ENCODE assay signal across 8 cellular contexts in genomic region chr4:189940178-189941004, GRCh38. TPM values are rescaled to one million over a fixed set of nuclear protein-coding genes. Genes with fewer than 3 reads are reported as not detected.
DNase-seq lines count a peak whose midpoint lies in the region; ATAC-seq and TF ChIP-seq lines count a peak whose summit lies in the region.

TSS of gene FRG1 (plus strand) at chr4:189940872. CDS start at chr4:189941010, 138 bp downstream.

- CTCF ChIA-PET in Panc1 (lab: Charles Lee): no interaction called here

- H3K27me3 ChIP-seq in Panc1 (ENCODE audit: control insufficient read depth, insufficient read depth, low read length): no peaks in the 10 kb centered on the region
- H3K27me3 ChIP-seq in left ventricle myocardium inferior (ENCODE audit: low read depth): no peaks in the 10 kb centered on the region

- BruUV-seq in Panc1 (replicated peaks; lab: Mats Ljungman, UMichigan): no TSS peak

- H3K4me3 ChIP-seq in Panc1 (ENCODE audit: low read depth in 2 of 2, low read length in 2 of 2): peak within 1 kb of the TSS; percentile 73 to 78
- peak within 1 kb of the TSS; percentile 97 for H3K4me3 ChIP-seq in left ventricle myocardium inferior

- in situ Hi-C loops in Panc1 (cut with HindIII; ENCODE audit: low pct_unique_long_range_greater_than_20kb, low sequenced_read_pairs): no loop called here

- H3K9me3 ChIP-seq in Panc1 (ENCODE audit: control insufficient read depth, insufficient read depth, low read depth, low read length) (no peaks in the 10 kb centered on the region), left ventricle myocardium inferior (replicated peaks) (no peaks in the 10 kb centered on the region)

- DNase-seq in Panc1 (ENCODE audit: low read depth, low spot score): peak; percentile 32
- DNase-seq in activated naive CD8-positive, alpha-beta T cell treated with anti-CD3 and anti-CD28 coated beads, Interleukin-2, amount 50 U/mL, for 16 hours (ENCODE audit: low read depth, low spot score): peak; percentile 93
- peak; percentile 97 for DNase-seq in left ventricle myocardium inferior
- DNase-seq in renal cortical epithelial cell (ENCODE audit: low read depth): peak; percentile 82
- DNase-seq in amniotic stem cell (lab: John Stamatoyannopoulos, UW): no peak
- no peak for DNase-seq in C1 segment of cervical spinal cord (lab: John Stamatoyannopoulos, UW)

- peak; percentile 94 for TF ChIP-seq CTCF in GM12873 (IDR thresholded peaks at IDR 0.05; ENCODE audit: insufficient read depth, low read depth, low read length, missing control alignments)
- peak; percentile 93 for TF ChIP-seq CTCF in Panc1 (IDR thresholded peaks at IDR 0.05)
- peak; percentile 95 for TF ChIP-seq CTCF in left ventricle myocardium inferior (IDR thresholded peaks at IDR 0.05; ENCODE audit: borderline replicate concordance)

- intact Hi-C loops in Panc1 (cut with micrococcal nuclease; ENCODE audit: unreplicated experiment): no loop called here
- intact Hi-C loops in left ventricle myocardium inferior (cut with micrococcal nuclease): no loop called here

- H3K36me3 ChIP-seq in Panc1 (ENCODE audit: control insufficient read depth, insufficient read depth, low read length) (peaks cover 2% of the 10 kb centered on the region; the same call in 1 of the 2 replicates), left ventricle myocardium inferior (peaks cover 3% of the 10 kb centered on the region)

- POLR2A ChIA-PET in Panc1 (lab: Charles Lee): no interaction called here

- ATAC-seq in HG02642 (IDR thresholded peaks at IDR 0.05; ENCODE audit: poor library complexity, unreplicated experiment): peak; percentile 100
- ATAC-seq in Panc1: peak; percentile 100

- H3K27ac ChIP-seq in Panc1 (ENCODE audit: low read length): peak within 1 kb of the TSS; percentile 82
- peak within 1 kb of the TSS; percentile 93 for H3K27ac ChIP-seq in left ventricle myocardium inferior (replicated peaks)

- no peaks in the 10 kb centered on the region for H3K4me1 ChIP-seq in Panc1 (ENCODE audit: control insufficient read depth, insufficient read depth, low read length)
- H3K4me1 ChIP-seq in left ventricle myocardium inferior: peaks cover 54% of the 10 kb centered on the region

RNA-seq across cellular contexts. Expression of gene FRG1, which starts in this region (rescaled TPM):
- total RNA-seq in Panc1 (2021; ENCODE audit: unreplicated experiment) (16.1 TPM), left ventricle myocardium inferior (32.7 TPM), renal cortical epithelial cell (42.8 and 54.7 TPM in 2 replicates)
- polyA plus RNA-seq in Panc1 (2012; ENCODE audit: insufficient read length): 16.5 TPM

Comparison
In these comparisons a context has a peak if more than half of its experiments do, and no peak if none do; other contexts are left out.
1. DNase-seq: peak in Panc1 (single experiment), activated naive CD8-positive, alpha-beta T cell treated with anti-CD3 and anti-CD28 coated beads, Interleukin-2, amount 50 U/mL, for 16 hours (single experiment), left ventricle myocardium inferior (single experiment) and renal cortical epithelial cell (single experiment); none in amniotic stem cell (single experiment) and C1 segment of cervical spinal cord (0 of 14).
2. Peak in every context shown above with its lines, with median percentiles within 50 percentile points of each other: CTCF ChIP-seq.